Comparison of ENCODE assay signal across 1 cellular context in genomic region chr7:26097837-26098668, GRCh38.
TF ChIP-seq lines count a peak whose summit lies in the region.

No MANE protein-coding gene starts in this region.

TF ChIP-seq in GM12878, 131 proteins besides CTCF, POLR2A, EP300 and RAD21:
- TF ChIP-seq RCOR1 (conservative IDR thresholded peaks at IDR 0.05; ENCODE audit: low read depth, low read length) (no peak), IRF4 (IDR thresholded peaks at IDR 0.05; ENCODE audit: low read depth, low read length) (no peak), ZNF274 (IDR thresholded peaks at IDR 0.05; ENCODE audit: insufficient read depth, insufficient read length) (no peak), NFIC (IDR thresholded peaks at IDR 0.05; ENCODE audit: low read depth, low read length) (no peak), YY1 (IDR thresholded peaks at IDR 0.05; ENCODE audit: low read depth, low read length) (no peak), PML (IDR thresholded peaks at IDR 0.05; ENCODE audit: low read length) (no peak)
- TF ChIP-seq, protein P1, sequence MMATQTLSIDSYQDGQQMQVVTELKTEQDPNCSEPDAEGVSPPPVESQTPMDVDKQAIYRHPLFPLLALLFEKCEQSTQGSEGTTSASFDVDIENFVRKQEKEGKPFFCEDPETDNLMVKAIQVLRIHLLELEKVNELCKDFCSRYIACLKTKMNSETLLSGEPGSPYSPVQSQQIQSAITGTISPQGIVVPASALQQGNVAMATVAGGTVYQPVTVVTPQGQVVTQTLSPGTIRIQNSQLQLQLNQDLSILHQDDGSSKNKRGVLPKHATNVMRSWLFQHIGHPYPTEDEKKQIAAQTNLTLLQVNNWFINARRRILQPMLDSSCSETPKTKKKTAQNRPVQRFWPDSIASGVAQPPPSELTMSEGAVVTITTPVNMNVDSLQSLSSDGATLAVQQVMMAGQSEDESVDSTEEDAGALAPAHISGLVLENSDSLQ (IDR thresholded peaks at IDR 0.05): no peak
- TF ChIP-seq, protein P2, sequence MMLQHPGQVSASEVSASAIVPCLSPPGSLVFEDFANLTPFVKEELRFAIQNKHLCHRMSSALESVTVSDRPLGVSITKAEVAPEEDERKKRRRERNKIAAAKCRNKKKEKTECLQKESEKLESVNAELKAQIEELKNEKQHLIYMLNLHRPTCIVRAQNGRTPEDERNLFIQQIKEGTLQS (IDR thresholded peaks at IDR 0.05; ENCODE audit: borderline replicate concordance, extremely low read depth, low read depth, low read length): no peak
- TF ChIP-seq, protein P3, sequence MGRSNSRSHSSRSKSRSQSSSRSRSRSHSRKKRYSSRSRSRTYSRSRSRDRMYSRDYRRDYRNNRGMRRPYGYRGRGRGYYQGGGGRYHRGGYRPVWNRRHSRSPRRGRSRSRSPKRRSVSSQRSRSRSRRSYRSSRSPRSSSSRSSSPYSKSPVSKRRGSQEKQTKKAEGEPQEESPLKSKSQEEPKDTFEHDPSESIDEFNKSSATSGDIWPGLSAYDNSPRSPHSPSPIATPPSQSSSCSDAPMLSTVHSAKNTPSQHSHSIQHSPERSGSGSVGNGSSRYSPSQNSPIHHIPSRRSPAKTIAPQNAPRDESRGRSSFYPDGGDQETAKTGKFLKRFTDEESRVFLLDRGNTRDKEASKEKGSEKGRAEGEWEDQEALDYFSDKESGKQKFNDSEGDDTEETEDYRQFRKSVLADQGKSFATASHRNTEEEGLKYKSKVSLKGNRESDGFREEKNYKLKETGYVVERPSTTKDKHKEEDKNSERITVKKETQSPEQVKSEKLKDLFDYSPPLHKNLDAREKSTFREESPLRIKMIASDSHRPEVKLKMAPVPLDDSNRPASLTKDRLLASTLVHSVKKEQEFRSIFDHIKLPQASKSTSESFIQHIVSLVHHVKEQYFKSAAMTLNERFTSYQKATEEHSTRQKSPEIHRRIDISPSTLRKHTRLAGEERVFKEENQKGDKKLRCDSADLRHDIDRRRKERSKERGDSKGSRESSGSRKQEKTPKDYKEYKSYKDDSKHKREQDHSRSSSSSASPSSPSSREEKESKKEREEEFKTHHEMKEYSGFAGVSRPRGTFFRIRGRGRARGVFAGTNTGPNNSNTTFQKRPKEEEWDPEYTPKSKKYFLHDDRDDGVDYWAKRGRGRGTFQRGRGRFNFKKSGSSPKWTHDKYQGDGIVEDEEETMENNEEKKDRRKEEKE (IDR thresholded peaks at IDR 0.05): no peak
TF ChIP-seq in GM12878: peak in this region for 0.
